Comparison of ENCODE assay signal across 5 cellular contexts in the genomic region with DNA sequence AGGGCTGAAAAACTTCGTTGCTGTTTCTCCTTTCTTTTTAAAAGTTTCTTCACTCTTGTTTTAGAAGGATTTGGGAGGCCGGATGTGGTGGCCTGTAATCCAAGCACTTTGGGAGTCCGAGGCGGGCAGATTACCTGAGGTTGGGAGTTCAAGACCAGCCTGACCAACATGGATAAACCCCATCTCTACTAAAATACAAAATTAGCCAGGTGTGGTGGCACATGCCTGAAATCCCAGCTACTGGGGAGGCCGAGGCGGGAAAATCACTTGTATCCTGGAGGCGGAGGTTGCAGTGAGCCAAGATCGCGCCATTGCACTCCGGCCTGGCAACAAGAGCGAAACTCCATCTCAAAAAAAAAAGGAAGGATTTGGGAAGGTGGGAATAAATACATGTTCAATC. TPM values are rescaled to one million over a fixed set of nuclear protein-coding genes. Genes with fewer than 3 reads are reported as not detected.
DNase-seq lines count a peak whose midpoint lies in the region; ATAC-seq and TF ChIP-seq lines count a peak whose summit lies in the region.
"Not testable (repeated sequence)": the region's sequence is repeated elsewhere in the genome, so short reads cannot be mapped to it uniquely, and the experiment has no call there.

No MANE protein-coding gene starts in this region.

- H3K4me1 Mint-ChIP-seq in activated T-helper 17 cell treated with anti-CD3 and anti-CD28 coated beads, Interleukin-2, amount 50 U/mL, for 72 hours; osteocyte (ENCODE audit: unreplicated experiment): not testable (repeated sequence)
- H3K4me1 Mint-ChIP-seq in stimulated activated effector memory CD8-positive, alpha-beta T cell treated with anti-CD3 and anti-CD28 coated beads, Interleukin-12 subunit alpha, Interleukin-12 subunit beta, amount 100 ng/mL, for 72 hours = peaks cover 12% of the 10 kb centered on the region

- DNase-seq in islet precursor cell (peak; percentile 20), osteocyte (ENCODE audit: extremely low spot score, unreplicated experiment) (peak; percentile 60), ureter (ENCODE audit: low spot score) (peak; percentile 15)
- peak in 1 of 2 donors; percentile 34 for DNase-seq in stimulated activated effector memory CD8-positive, alpha-beta T cell treated with anti-CD3 and anti-CD28 coated beads, Interleukin-12 subunit alpha, Interleukin-12 subunit beta, amount 100 ng/mL, for 72 hours (ENCODE audit: low spot score in 2 of 2)

- H3K36me3 Mint-ChIP-seq in activated T-helper 17 cell treated with anti-CD3 and anti-CD28 coated beads, Interleukin-2, amount 50 U/mL, for 72 hours (ENCODE audit: low read depth) = peaks cover 71% of the 10 kb centered on the region
- H3K36me3 Mint-ChIP-seq in osteocyte (ENCODE audit: unreplicated experiment) = peaks cover 63% of the 10 kb centered on the region
- H3K36me3 Mint-ChIP-seq in stimulated activated effector memory CD8-positive, alpha-beta T cell treated with anti-CD3 and anti-CD28 coated beads, Interleukin-12 subunit alpha, Interleukin-12 subunit beta, amount 100 ng/mL, for 72 hours = peaks cover 86% of the 10 kb centered on the region

- H3K27ac Mint-ChIP-seq in activated T-helper 17 cell treated with anti-CD3 and anti-CD28 coated beads, Interleukin-2, amount 50 U/mL, for 72 hours = peak overlapping the region; percentile 26
- not testable (repeated sequence) for H3K27ac Mint-ChIP-seq in osteocyte (ENCODE audit: unreplicated experiment)
- H3K27ac Mint-ChIP-seq in stimulated activated effector memory CD8-positive, alpha-beta T cell treated with anti-CD3 and anti-CD28 coated beads, Interleukin-12 subunit alpha, Interleukin-12 subunit beta, amount 100 ng/mL, for 72 hours = peak overlapping the region; percentile 75

- ATAC-seq in activated T-helper 17 cell treated with anti-CD3 and anti-CD28 coated beads, Interleukin-2, amount 50 U/mL, for 72 hours (replicated peaks); stimulated activated effector memory CD8-positive, alpha-beta T cell treated with anti-CD3 and anti-CD28 coated beads, Interleukin-12 subunit alpha, Interleukin-12 subunit beta, amount 100 ng/mL, for 72 hours: not testable (repeated sequence)

- H3K4me3 Mint-ChIP-seq in activated T-helper 17 cell treated with anti-CD3 and anti-CD28 coated beads, Interleukin-2, amount 50 U/mL, for 72 hours; osteocyte (ENCODE audit: unreplicated experiment); stimulated activated effector memory CD8-positive, alpha-beta T cell treated with anti-CD3 and anti-CD28 coated beads, Interleukin-12 subunit alpha, Interleukin-12 subunit beta, amount 100 ng/mL, for 72 hours: not testable (repeated sequence)

- not testable (repeated sequence) for H3K27me3 Mint-ChIP-seq in activated T-helper 17 cell treated with anti-CD3 and anti-CD28 coated beads, Interleukin-2, amount 50 U/mL, for 72 hours; osteocyte (ENCODE audit: unreplicated experiment)

- TF ChIP-seq CTCF in osteocyte (IDR thresholded peaks at IDR 0.05) = not testable (repeated sequence)

- H3K9me3 Mint-ChIP-seq in activated T-helper 17 cell treated with anti-CD3 and anti-CD28 coated beads, Interleukin-2, amount 50 U/mL, for 72 hours; osteocyte (ENCODE audit: unreplicated experiment); stimulated activated effector memory CD8-positive, alpha-beta T cell treated with anti-CD3 and anti-CD28 coated beads, Interleukin-12 subunit alpha, Interleukin-12 subunit beta, amount 100 ng/mL, for 72 hours: not testable (repeated sequence)

RNA-seq across cellular contexts. Expression of gene ZNF777, which starts 14.8 kb away (rescaled TPM):
- total RNA-seq in activated T-helper 17 cell treated with anti-CD3 and anti-CD28 coated beads, Interleukin-2, amount 50 U/mL, for 72 hours = 1 to 10 TPM; 5.8 to 9.6 TPM
- total RNA-seq in osteocyte = 16.3 and 17.1 TPM in 2 replicates
- 15.1 TPM for total RNA-seq in ureter

RNA-seq across cellular contexts. Expression of gene ZNF746, which starts 51.6 kb away (rescaled TPM):
- total RNA-seq in activated T-helper 17 cell treated with anti-CD3 and anti-CD28 coated beads, Interleukin-2, amount 50 U/mL, for 72 hours = 10 to 100 TPM; 12.0 to 15.5 TPM
- 19.1 and 20.5 TPM in 2 replicates for total RNA-seq in osteocyte
- 17.3 TPM for total RNA-seq in ureter
